In genomic region chr2:174157048-174157447, GRCh38 we compare ENCODE assay signal across 25 cellular contexts.
"Had no signal": no experiment of that assay in that cellular context is flagged by ENCODE, and none has a peak within 500 bp of the region (broad histone marks: within the 10 kb centered on the region; RNA-seq: fewer than 3 reads in every experiment).

No MANE protein-coding gene starts in this region.

- H3K9me3 ChIP-seq: esophagus squamous epithelium, gastroesophageal sphincter, left ventricle myocardium inferior, prostate gland, right lobe of liver, suprapubic skin, tibial artery, upper lobe of right lung, vagina had no signal

- H3K36me3 Mint-ChIP-seq: naive B cell had no signal

- DNase-seq: effector memory CD8-positive, alpha-beta T cell; esophagus squamous epithelium; foreskin fibroblast; glutamatergic neuron; kidney; left cardiac atrium; left ventricle myocardium inferior; mesenchymal stem cell; naive B cell; nephron progenitor cell; right lobe of liver; stimulated activated CD4-positive, alpha-beta T cell treated with anti-CD3 and anti-CD28 coated beads, Interleukin-4, amount 100 ng/mL, for 1 hour; stimulated activated CD8-positive, alpha-beta memory T cell treated with anti-CD3 and anti-CD28 coated beads, Interleukin-4, amount 100 ng/mL, for 48 hours; stimulated activated naive CD8-positive, alpha-beta T cell treated with anti-CD3 and anti-CD28 coated beads, Interleukin-15, Interleukin-2, amounts not matched to agents 100 U/mL and 50 U/mL, for 24 hours; tibial artery; upper lobe of right lung had no signal

- H3K4me1 ChIP-seq: prostate gland, right lobe of liver, upper lobe of right lung, vagina had no signal

- ATAC-seq: effector memory CD8-positive, alpha-beta T cell; gastroesophageal sphincter; left cardiac atrium; stimulated activated naive CD8-positive, alpha-beta T cell treated with anti-CD3 and anti-CD28 coated beads, Interleukin-15, Interleukin-2, amounts not matched to agents 100 U/mL and 50 U/mL, for 24 hours; upper lobe of right lung had no signal

- H3K27ac Mint-ChIP-seq: dendritic cell treated with granulocyte-macrophage colony-stimulating factor and Interleukin-4, amounts not matched to agents 40 ng/mL and 50 ng/mL, for 4 days; effector memory CD8-positive, alpha-beta T cell; nephron progenitor cell; stimulated activated effector memory CD8-positive, alpha-beta T cell treated with anti-CD3 and anti-CD28 coated beads, Interleukin-12 subunit alpha, Interleukin-12 subunit beta, amount 100 ng/mL, for 72 hours had no signal

- H3K36me3 ChIP-seq: esophagus squamous epithelium, gastroesophageal sphincter, left ventricle myocardium inferior, prostate gland, right lobe of liver, suprapubic skin, tibial artery, upper lobe of right lung, vagina had no signal

- H3K4me3 ChIP-seq: esophagus squamous epithelium, gastroesophageal sphincter, hepatocyte, left ventricle myocardium inferior, lung, prostate gland, right lobe of liver, suprapubic skin, tibial artery, upper lobe of right lung, vagina had no signal

- H3K9me3 Mint-ChIP-seq: dendritic cell treated with granulocyte-macrophage colony-stimulating factor and Interleukin-4, amounts not matched to agents 40 ng/mL and 50 ng/mL, for 4 days; effector memory CD8-positive, alpha-beta T cell; naive B cell; nephron progenitor cell; stimulated activated effector memory CD8-positive, alpha-beta T cell treated with anti-CD3 and anti-CD28 coated beads, Interleukin-12 subunit alpha, Interleukin-12 subunit beta, amount 100 ng/mL, for 72 hours had no signal

- H3K4me3 Mint-ChIP-seq: dendritic cell treated with granulocyte-macrophage colony-stimulating factor and Interleukin-4, amounts not matched to agents 40 ng/mL and 50 ng/mL, for 4 days; effector memory CD8-positive, alpha-beta T cell; naive B cell; nephron progenitor cell; stimulated activated effector memory CD8-positive, alpha-beta T cell treated with anti-CD3 and anti-CD28 coated beads, Interleukin-12 subunit alpha, Interleukin-12 subunit beta, amount 100 ng/mL, for 72 hours had no signal

- H3K27ac ChIP-seq: esophagus squamous epithelium, gastroesophageal sphincter, hepatocyte, left ventricle myocardium inferior, parathyroid adenoma, prostate gland, right lobe of liver, suprapubic skin, tibial artery, upper lobe of right lung, vagina had no signal

- H3K27me3 Mint-ChIP-seq: dendritic cell treated with granulocyte-macrophage colony-stimulating factor and Interleukin-4, amounts not matched to agents 40 ng/mL and 50 ng/mL, for 4 days; effector memory CD8-positive, alpha-beta T cell; naive B cell had no signal

- H3K27me3 ChIP-seq: esophagus squamous epithelium, gastroesophageal sphincter, hepatocyte, right lobe of liver, suprapubic skin, tibial artery, upper lobe of right lung, vagina had no signal
